8 cellular contexts compared by ENCODE assay signal in genomic region chr5:50744761-50745160, GRCh38.
DNase-seq lines count a peak whose midpoint lies in the region; ATAC-seq and TF ChIP-seq lines count a peak whose summit lies in the region.

No MANE protein-coding gene starts in this region.

- peaks cover 67% of the 10 kb centered on the region for H3K4me1 Mint-ChIP-seq in activated CD4-positive, alpha-beta T cell treated with anti-CD3 and anti-CD28 coated beads, Interleukin-2, amount 10 ng/mL, durations not matched to agents 7 days and 5 days
- peaks cover 68% of the 10 kb centered on the region for H3K4me1 Mint-ChIP-seq in stimulated activated effector memory CD8-positive, alpha-beta T cell treated with anti-CD3 and anti-CD28 coated beads, Interleukin-12 subunit alpha, Interleukin-12 subunit beta, amount 100 ng/mL, for 72 hours
- H3K4me1 Mint-ChIP-seq in GM23338, result peaks cover 34% of the 10 kb centered on the region

- H3F3A ChIP-seq in PC-9 (ENCODE audit: insufficient read depth, low read depth) (no peaks in the 10 kb centered on the region), GM23338 (replicated peaks; ENCODE audit: low read depth) (no peaks in the 10 kb centered on the region)

- H3K9me3 Mint-ChIP-seq in activated CD4-positive, alpha-beta T cell treated with anti-CD3 and anti-CD28 coated beads, Interleukin-2, amount 10 ng/mL, durations not matched to agents 7 days and 5 days, result peaks cover 8% of the 10 kb centered on the region
- H3K9me3 Mint-ChIP-seq in stimulated activated effector memory CD8-positive, alpha-beta T cell treated with anti-CD3 and anti-CD28 coated beads, Interleukin-12 subunit alpha, Interleukin-12 subunit beta, amount 100 ng/mL, for 72 hours, result peaks cover 6% of the 10 kb centered on the region
- H3K9me3 Mint-ChIP-seq in GM23338, result no peaks in the 10 kb centered on the region

- BruUV-seq in PC-9 (replicated peaks; lab: Mats Ljungman, UMichigan), result no TSS peak

- H3K4me3 Mint-ChIP-seq in activated CD4-positive, alpha-beta T cell treated with anti-CD3 and anti-CD28 coated beads, Interleukin-2, amount 10 ng/mL, durations not matched to agents 7 days and 5 days, result peak overlapping the region; percentile 76
- H3K4me3 Mint-ChIP-seq in stimulated activated effector memory CD8-positive, alpha-beta T cell treated with anti-CD3 and anti-CD28 coated beads, Interleukin-12 subunit alpha, Interleukin-12 subunit beta, amount 100 ng/mL, for 72 hours, result peak overlapping the region; percentile 62
- H3K4me3 Mint-ChIP-seq in GM23338, result no peak overlapping the region

- H3K4me2 ChIP-seq in PC-9 (0 out of 2 replicates have a peak overlapping the region, but pooled peaks have one; percentile 26), fibroblast of lung (ENCODE audit: extremely low read depth, insufficient read depth, low read length) (peak overlapping the region; percentile 77), GM23338 (no peak overlapping the region)

- H2AFZ ChIP-seq in PC-9 (no peak overlapping the region), fibroblast of lung (ENCODE audit: low read length) (peak overlapping the region; percentile 34), GM23338 (no peak overlapping the region)

- no peak overlapping the region for H3K4me3 ChIP-seq in PC-9
- H3K4me3 ChIP-seq in fibroblast of lung (replicated peaks in 1 of 4; ENCODE audit: control extremely low read depth in 1 of 4, insufficient read depth in 1 of 4, low read depth in 3 of 4, low read length in 4 of 4), result peak overlapping the region; percentile 39 to 60 (median 52)
- no peak overlapping the region for H3K4me3 ChIP-seq in GM23338

- H3K79me2 ChIP-seq in PC-9 (ENCODE audit: low read depth), result no peaks in the 10 kb centered on the region
- no peaks in the 10 kb centered on the region for H3K79me2 ChIP-seq in fibroblast of lung (ENCODE audit: control insufficient read depth, insufficient read depth, low read length)
- H3K79me2 ChIP-seq in GM23338 (replicated peaks; ENCODE audit: insufficient read depth), result peaks cover 87% of the 10 kb centered on the region

- no peaks in the 10 kb centered on the region for H3K27me3 ChIP-seq in PC-9 (ENCODE audit: insufficient read depth, low read depth)
- H3K27me3 ChIP-seq in fibroblast of lung (ENCODE audit: control insufficient read depth, insufficient read depth, low read length), result no peaks in the 10 kb centered on the region
- no peaks in the 10 kb centered on the region for H3K27me3 ChIP-seq in GM23338 (ENCODE audit: insufficient read depth)

- ATAC-seq in HG02759 (IDR thresholded peaks at IDR 0.05; ENCODE audit: unreplicated experiment) (peak; percentile 74), GM23338 (no peak)
- peak; percentile 74 for ATAC-seq in stimulated activated effector memory CD8-positive, alpha-beta T cell treated with anti-CD3 and anti-CD28 coated beads, Interleukin-12 subunit alpha, Interleukin-12 subunit beta, amount 100 ng/mL, for 72 hours

- H3K36me3 ChIP-seq in PC-9 (ENCODE audit: low read depth) (no peaks in the 10 kb centered on the region), fibroblast of lung (ENCODE audit: control insufficient read depth, insufficient read depth, low read length) (no peaks in the 10 kb centered on the region), GM23338 (ENCODE audit: insufficient read depth) (no peaks in the 10 kb centered on the region)

- CTCF ChIA-PET in activated CD4-positive, alpha-beta T cell treated with anti-CD3 and anti-CD28 coated beads, Interleukin-2, amount 10 ng/mL, durations not matched to agents 7 days and 5 days (lab: Charles Lee), result interaction anchor here (0.9 to 1.0 kb wide), 2 partner anchors 20 to 304 kb away, joined by 3 read pairs; partner anchors contain the start of gene EMB
- CTCF ChIA-PET in PC-9 (lab: Charles Lee), result no interaction called here

- H3K27ac ChIP-seq in PC-9, result no peak overlapping the region
- peak overlapping the region; percentile 38 for H3K27ac ChIP-seq in fibroblast of lung (ENCODE audit: insufficient read depth, low read length)
- H3K27ac ChIP-seq in GM23338 (ENCODE audit: low read depth), result no peak overlapping the region

- peaks cover 50% of the 10 kb centered on the region for H3K36me3 Mint-ChIP-seq in activated CD4-positive, alpha-beta T cell treated with anti-CD3 and anti-CD28 coated beads, Interleukin-2, amount 10 ng/mL, durations not matched to agents 7 days and 5 days (ENCODE audit: low read depth)
- peaks cover 7% of the 10 kb centered on the region for H3K36me3 Mint-ChIP-seq in stimulated activated effector memory CD8-positive, alpha-beta T cell treated with anti-CD3 and anti-CD28 coated beads, Interleukin-12 subunit alpha, Interleukin-12 subunit beta, amount 100 ng/mL, for 72 hours
- H3K36me3 Mint-ChIP-seq in GM23338 (ENCODE audit: low read depth), result no peaks in the 10 kb centered on the region

- H3K9me3 ChIP-seq in PC-9 (ENCODE audit: insufficient read depth, low read depth) (no peaks in the 10 kb centered on the region), fibroblast of lung (ENCODE audit: control insufficient read depth, insufficient read depth, low read depth, low read length) (no peaks in the 10 kb centered on the region)

- intact Hi-C loops in PC-9 (cut with micrococcal nuclease; ENCODE audit: unreplicated experiment), result no loop called here

- peak overlapping the region; percentile 87 for H3K27ac Mint-ChIP-seq in activated CD4-positive, alpha-beta T cell treated with anti-CD3 and anti-CD28 coated beads, Interleukin-2, amount 10 ng/mL, durations not matched to agents 7 days and 5 days
- peak overlapping the region; percentile 55 for H3K27ac Mint-ChIP-seq in stimulated activated effector memory CD8-positive, alpha-beta T cell treated with anti-CD3 and anti-CD28 coated beads, Interleukin-12 subunit alpha, Interleukin-12 subunit beta, amount 100 ng/mL, for 72 hours
- H3K27ac Mint-ChIP-seq in GM23338, result no peak overlapping the region; the same call in 1 of the 2 replicates

- DNase-seq in activated CD4-positive, alpha-beta T cell treated with anti-CD3 and anti-CD28 coated beads, Interleukin-2, amount 10 ng/mL, durations not matched to agents 7 days and 5 days, result no peak
- no peak for DNase-seq in activated CD4-positive, alpha-beta T cell treated with anti-CD3 and anti-CD28 coated beads, Interleukin-2, amount 50 U/mL, for 1 hour
- no peak for DNase-seq in PC-9
- peak; percentile 48 to 71 for DNase-seq in fibroblast of lung (ENCODE audit: low read depth in 2 of 2)
- DNase-seq in stimulated activated effector memory CD8-positive, alpha-beta T cell treated with anti-CD3 and anti-CD28 coated beads, Interleukin-12 subunit alpha, Interleukin-12 subunit beta, amount 100 ng/mL, for 72 hours (ENCODE audit: low spot score in 2 of 2), result no peak
- DNase-seq in activated CD8-positive, alpha-beta memory T cell treated with anti-CD3 and anti-CD28 coated beads, Interleukin-2, amount 50 U/mL, for 4 hours, result no peak
- DNase-seq in GM23338 (ENCODE audit: low spot score), result no peak

- H3K4me1 ChIP-seq in PC-9 (replicated peaks; ENCODE audit: insufficient read depth), result no peaks in the 10 kb centered on the region
- peaks cover 5% of the 10 kb centered on the region for H3K4me1 ChIP-seq in fibroblast of lung (ENCODE audit: control insufficient read depth, extremely low read depth, insufficient read depth, low read length)
- no peaks in the 10 kb centered on the region; the same call in 1 of the 2 replicates for H3K4me1 ChIP-seq in GM23338 (ENCODE audit: insufficient read depth)

- H3K27me3 Mint-ChIP-seq in activated CD4-positive, alpha-beta T cell treated with anti-CD3 and anti-CD28 coated beads, Interleukin-2, amount 10 ng/mL, durations not matched to agents 7 days and 5 days, result no peaks in the 10 kb centered on the region
- H3K27me3 Mint-ChIP-seq in GM23338 (ENCODE audit: insufficient read depth, low read depth, poor library complexity), result peaks cover 2% of the 10 kb centered on the region

- POLR2A ChIA-PET in activated CD4-positive, alpha-beta T cell treated with anti-CD3 and anti-CD28 coated beads, Interleukin-2, amount 10 ng/mL, durations not matched to agents 7 days and 5 days (lab: Charles Lee), result no interaction called here
- POLR2A ChIA-PET in PC-9 (lab: Charles Lee; ENCODE audit: unreplicated experiment), result no interaction called here

- H4K20me1 ChIP-seq in PC-9 (ENCODE audit: insufficient read depth), result no peaks in the 10 kb centered on the region
- H4K20me1 ChIP-seq in fibroblast of lung (ENCODE audit: control insufficient read depth, extremely low read depth, insufficient read depth, low read length), result no peaks in the 10 kb centered on the region
- no peaks in the 10 kb centered on the region; the same call in 1 of the 2 replicates for H4K20me1 ChIP-seq in GM23338 (replicated peaks; ENCODE audit: insufficient read depth)

- H3K9me2 ChIP-seq in PC-9 (ENCODE audit: insufficient read depth), result peaks cover 5% of the 10 kb centered on the region; the same call in 1 of the 2 replicates
- H3K9me2 ChIP-seq in GM23338 (ENCODE audit: insufficient read depth), result no peaks in the 10 kb centered on the region

- no peak overlapping the region for H3K9ac ChIP-seq in fibroblast of lung (ENCODE audit: insufficient read depth, low read length)

- TF ChIP-seq CTCF in PC-9 (conservative IDR thresholded peaks at IDR 0.05), result no peak
- no peak for TF ChIP-seq CTCF in fibroblast of lung (conservative IDR thresholded peaks at IDR 0.05 in 1 of 2, IDR thresholded peaks at IDR 0.05 in 1 of 2; ENCODE audit: low read depth in 1 of 2, low read length in 2 of 2)
- TF ChIP-seq CTCF in GM23338 (conservative IDR thresholded peaks at IDR 0.05; ENCODE audit: low read depth in 2 of 2), result no peak

TF ChIP-seq in GM23338, 12 proteins besides CTCF, POLR2A, EP300 and RAD21 (continues in another document):
- TF ChIP-seq POLR2AphosphoS5 (IDR thresholded peaks at IDR 0.05; ENCODE audit: low read depth) (no peak), ZNF331 (CRISPR knock-in tag; IDR thresholded peaks at IDR 0.05; ENCODE audit: low read depth) (no peak), STAT1 (IDR thresholded peaks at IDR 0.05; ENCODE audit: unreplicated experiment) (no peak), CREB1 (CRISPR knock-in tag; IDR thresholded peaks at IDR 0.05; ENCODE audit: low read depth) (no peak), ETS1 (IDR thresholded peaks at IDR 0.05) (no peak)

Comparison
In these comparisons a context has a peak if more than half of its experiments do, and no peak if none do; other contexts are left out.
1. DNase-seq: peak in fibroblast of lung (2 of 2); none in activated CD4-positive, alpha-beta T cell treated with anti-CD3 and anti-CD28 coated beads, Interleukin-2, amount 10 ng/mL, durations not matched to agents 7 days and 5 days (single experiment), activated CD4-positive, alpha-beta T cell treated with anti-CD3 and anti-CD28 coated beads, Interleukin-2, amount 50 U/mL, for 1 hour (single experiment), PC-9 (0 of 2), stimulated activated effector memory CD8-positive, alpha-beta T cell treated with anti-CD3 and anti-CD28 coated beads, Interleukin-12 subunit alpha, Interleukin-12 subunit beta, amount 100 ng/mL, for 72 hours (0 of 2), activated CD8-positive, alpha-beta memory T cell treated with anti-CD3 and anti-CD28 coated beads, Interleukin-2, amount 50 U/mL, for 4 hours (single experiment) and GM23338 (single experiment).
2. H3K4me3 ChIP-seq: peak in fibroblast of lung (4 of 4); none in PC-9 (single experiment) and GM23338 (single experiment).